Comparison of ENCODE assay signal across 22 cellular contexts in genomic region chr5:156640751-156641241, GRCh38.
DNase-seq lines count a peak whose midpoint lies in the region; ATAC-seq and TF ChIP-seq lines count a peak whose summit lies in the region.
"Had no signal": no experiment of that assay in that cellular context is flagged by ENCODE, and none has a peak within 500 bp of the region (broad histone marks: within the 10 kb centered on the region; RNA-seq: fewer than 3 reads in every experiment).

No MANE protein-coding gene starts in this region.

- H3K27ac ChIP-seq in heart left ventricle (peak overlapping the region in 8 of 12 donors; percentile 16 to 60 (median 39)), right cardiac atrium (ENCODE audit: low read length) (no peak overlapping the region), aorta (ENCODE audit: low read depth in 1 of 2, low read length in 2 of 2) (peak overlapping the region in 1 of 2 donors; percentile 57)
- H3K27ac ChIP-seq: neural progenitor cell, psoas muscle, upper lobe of right lung had no signal

- H3K9me3 ChIP-seq in heart left ventricle (no peaks in the 10 kb centered on the region), right cardiac atrium (ENCODE audit: control insufficient read depth, low read length) (no peaks in the 10 kb centered on the region), aorta (ENCODE audit: control insufficient read depth, low read length) (no peaks in the 10 kb centered on the region)
- H3K9me3 ChIP-seq: psoas muscle, upper lobe of right lung had no signal

- 43 to 58% (median 48%) methylated on average over 2 of the region's 2 CpGs for WGBS in heart left ventricle, 4 donors
- 34% methylated on average over 2 of the region's 2 CpGs for WGBS in right cardiac atrium
- WGBS in aorta, 2 donors: 12 to 20% methylated on average over 2 of the region's 2 CpGs

- H3K4me1 ChIP-seq in heart left ventricle (peaks cover 0 to 25% (median 6%) of the 10 kb centered on the region in 12 donors), right cardiac atrium (ENCODE audit: control insufficient read depth, insufficient read depth, low read length) (no peaks in the 10 kb centered on the region), aorta (ENCODE audit: control insufficient read depth in 1 of 2, insufficient read depth in 2 of 2, low read length in 2 of 2) (peaks cover 1 to 2% of the 10 kb centered on the region in 2 donors)
- H3K4me1 ChIP-seq: neural progenitor cell, psoas muscle, upper lobe of right lung had no signal

- intact Hi-C loops in heart left ventricle (cut with DNase I) (no loop called here), right cardiac atrium (cut with DNase I) (no loop called here), aorta (cut with DNase I) (loop anchor here (10.0 kb wide), 1 partner anchor 56 kb away; no protein-coding TSS in a partner anchor)

- TF ChIP-seq CTCF in heart left ventricle (IDR thresholded peaks at IDR 0.05): no peak
- TF ChIP-seq CTCF in mesothelial cell of epicardium (IDR thresholded peaks at IDR 0.05; ENCODE audit: unreplicated experiment): no peak
- TF ChIP-seq CTCF in GM20000 (IDR thresholded peaks at IDR 0.05; ENCODE audit: extremely low read depth, missing control alignments): no peak

- TF ChIP-seq POLR2A in heart left ventricle (IDR thresholded peaks at IDR 0.05): no peak

- H3K36me3 ChIP-seq in heart left ventricle: peaks cover 0 to 2% (median 0%) of the 10 kb centered on the region in 9 donors
- H3K36me3 ChIP-seq in aorta (ENCODE audit: control insufficient read depth in 1 of 2, insufficient read depth in 2 of 2, low read length in 1 of 2): no peaks in the 10 kb centered on the region
- H3K36me3 ChIP-seq: neural progenitor cell, upper lobe of right lung had no signal

- peak overlapping the region; percentile 70 for H3K27ac Mint-ChIP-seq in mesothelial cell of epicardium
- H3K27ac Mint-ChIP-seq: brain; CD4-positive, CD25-positive, alpha-beta regulatory T cell; H9; neural progenitor cell; WTC11 had no signal

- H3K27me3 Mint-ChIP-seq in mesothelial cell of epicardium (ENCODE audit: low read depth): no peaks in the 10 kb centered on the region
- H3K27me3 Mint-ChIP-seq: brain; CD4-positive, CD25-positive, alpha-beta regulatory T cell had no signal

- no peaks in the 10 kb centered on the region for H3K36me3 Mint-ChIP-seq in mesothelial cell of epicardium
- H3K36me3 Mint-ChIP-seq: CD4-positive, CD25-positive, alpha-beta regulatory T cell; neural progenitor cell; WTC11 had no signal

- peak in 3 of 4 donors; percentile 39 to 70 (median 52) for ATAC-seq in heart left ventricle
- no peak for ATAC-seq in right cardiac atrium
- peak; percentile 58 for ATAC-seq in aorta (ENCODE audit: low FRiP score)
- ATAC-seq in HG02973 (IDR thresholded peaks at IDR 0.05; ENCODE audit: unreplicated experiment): no peak
- ATAC-seq: left lobe of liver, psoas muscle, upper lobe of right lung, WTC11 had no signal

- H3K27me3 ChIP-seq in heart left ventricle (no peaks in the 10 kb centered on the region), right cardiac atrium (ENCODE audit: control insufficient read depth, insufficient read depth) (no peaks in the 10 kb centered on the region), aorta (ENCODE audit: control insufficient read depth in 1 of 2, insufficient read depth in 2 of 2, low read length in 1 of 2) (no peaks in the 10 kb centered on the region)
- H3K27me3 ChIP-seq: neural progenitor cell, upper lobe of right lung had no signal

- DNase-seq in heart left ventricle: no peak
- DNase-seq in right cardiac atrium: no peak
- peak; percentile 40 for DNase-seq in epidermal melanocyte (ENCODE audit: insufficient read length, low spot score)
- no peak for DNase-seq in mesothelial cell of epicardium (ENCODE audit: low spot score in 2 of 2, unreplicated experiment in 2 of 2)
- DNase-seq in aorta: no peak
- DNase-seq in GF-D8 (lab: John Stamatoyannopoulos, UW): no peak
- no peak for DNase-seq in GM20000 (ENCODE audit: low spot score)
- DNase-seq: activated CD4-positive, alpha-beta T cell treated with anti-CD3 and anti-CD28 coated beads, Interleukin-2, amount 50 U/mL, for 48 hours; CD4-positive, CD25-positive, alpha-beta regulatory T cell; DMS 273 treated with DMSO at 0.1 percent for 48 hours; H9; MM.1S; NCI-H2171; NCI-H524 treated with DMSO at 0.1 percent for 48 hours; psoas muscle; stimulated activated CD4-positive, alpha-beta T cell treated with anti-CD3 and anti-CD28 coated beads, Interleukin-4, amount 100 ng/mL, for 4 hours; upper lobe of right lung had no signal

- peaks cover 23% of the 10 kb centered on the region for H3K4me1 Mint-ChIP-seq in mesothelial cell of epicardium
- H3K4me1 Mint-ChIP-seq: CD4-positive, CD25-positive, alpha-beta regulatory T cell; H9; WTC11 had no signal

- no peak overlapping the region for H3K4me3 Mint-ChIP-seq in mesothelial cell of epicardium
- H3K4me3 Mint-ChIP-seq: brain; CD4-positive, CD25-positive, alpha-beta regulatory T cell; H9; neural progenitor cell; WTC11 had no signal

- H3K9me3 Mint-ChIP-seq in mesothelial cell of epicardium: no peaks in the 10 kb centered on the region
- H3K9me3 Mint-ChIP-seq: brain, H9, neural progenitor cell had no signal

- H3K4me3 ChIP-seq in heart left ventricle: no peak overlapping the region
- no peak overlapping the region for H3K4me3 ChIP-seq in right cardiac atrium (ENCODE audit: low read length)
- H3K4me3 ChIP-seq in aorta (ENCODE audit: low read length in 2 of 2): no peak overlapping the region
- H3K4me3 ChIP-seq: neural progenitor cell, psoas muscle, upper lobe of right lung had no signal

Comparison
In these comparisons a context has a peak if more than half of its experiments do, and no peak if none do; other contexts are left out.
1. ATAC-seq: peak in heart left ventricle (3 of 4) and aorta (single experiment); none in right cardiac atrium (0 of 2) and HG02973 (single experiment).
2. intact Hi-C loops: an anchor here in aorta (10.0 kb wide); none called in heart left ventricle and right cardiac atrium.